In genomic region chr20:44495257-44495656, GRCh38 we compare ENCODE assay signal across 8 cellular contexts. TPM values are rescaled to one million over a fixed set of nuclear protein-coding genes. Genes with fewer than 3 reads are reported as not detected.
DNase-seq lines count a peak whose midpoint lies in the region; ATAC-seq and TF ChIP-seq lines count a peak whose summit lies in the region.
"Had no signal": no experiment of that assay in that cellular context is flagged by ENCODE, and none has a peak within 500 bp of the region (broad histone marks: within the 10 kb centered on the region; RNA-seq: fewer than 3 reads in every experiment).

No MANE protein-coding gene starts in this region.

- H2AK5ac ChIP-seq in IMR-90 (ENCODE audit: low read depth, low read length), result peak overlapping the region; percentile 80

- in situ Hi-C loops in IMR-90 (cut with MboI; ENCODE audit: low sequenced_read_pairs), result loop anchor here (25.0 kb wide), 1 partner anchor 1292 kb away; the partner anchor contains the start of genes DNTTIP1 and WFDC3

- H4K20me1 ChIP-seq in IMR-90 (ENCODE audit: insufficient read depth, low read length) (peaks cover 12% of the 10 kb centered on the region; the same call in 1 of the 2 replicates), neural progenitor cell (ENCODE audit: low read depth) (no peaks in the 10 kb centered on the region)

- peaks cover 31% of the 10 kb centered on the region for H3K4me1 ChIP-seq in IMR-90 (ENCODE audit: control insufficient read depth, insufficient read depth, low read length)
- H3K4me1 ChIP-seq in gastroesophageal sphincter, result peaks cover 0 to 30% (median 0%) of the 10 kb centered on the region in 3 donors
- peaks cover 37% of the 10 kb centered on the region for H3K4me1 ChIP-seq in suprapubic skin
- no peaks in the 10 kb centered on the region for H3K4me1 ChIP-seq in neural progenitor cell

- intact Hi-C loops in IMR-90 (cut with micrococcal nuclease), result loop anchor here (5.0 kb wide), 1 partner anchor 117 kb away; no protein-coding TSS in a partner anchor
- intact Hi-C loops in activated CD4-positive, alpha-beta memory T cell treated with anti-CD3 and anti-CD28 coated beads for 36 hours (cut with micrococcal nuclease), result loop anchor here (1.0 to 10.0 kb wide), 3 partner anchors 19 to 280 kb away; partner anchors contain the start of gene OSER1

- no peaks in the 10 kb centered on the region for H3K9me3 Mint-ChIP-seq in activated CD4-positive, alpha-beta memory T cell treated with anti-CD3 and anti-CD28 coated beads for 36 hours
- no peaks in the 10 kb centered on the region for H3K9me3 Mint-ChIP-seq in neural progenitor cell

- H2BK5ac ChIP-seq in IMR-90 (ENCODE audit: low read depth, low read length, poor library complexity, severe bottlenecking), result peak overlapping the region; percentile 98

- H3F3A ChIP-seq in neural progenitor cell (ENCODE audit: low read depth), result no peaks in the 10 kb centered on the region

- H3K4ac ChIP-seq in IMR-90 (ENCODE audit: low read depth, low read length), result peak overlapping the region; percentile 76; the same call in 1 of the 2 replicates

- WGBS in IMR-90 (ENCODE audit: extremely low coverage in 2 of 2, insufficient read length in 1 of 2), 2 experiments, result no CpG with 5 or more reads among the region's 1 CpG
- 75 to 100% methylated on average over 1 of the region's 1 CpG for WGBS in gastroesophageal sphincter (ENCODE audit: low coverage in 1 of 2), 2 donors
- WGBS in suprapubic skin, result 90% methylated on average over 1 of the region's 1 CpG

- H3K9me3 ChIP-seq in IMR-90 (ENCODE audit: control insufficient read depth, insufficient read depth, low read length) (no peaks in the 10 kb centered on the region), gastroesophageal sphincter (no peaks in the 10 kb centered on the region), suprapubic skin (no peaks in the 10 kb centered on the region), neural progenitor cell (ENCODE audit: low read depth) (no peaks in the 10 kb centered on the region)

- no peak overlapping the region; the same call in 1 of the 2 replicates for H4K5ac ChIP-seq in IMR-90 (ENCODE audit: low read depth, low read length)

- peak overlapping the region; percentile 50 for H2BK20ac ChIP-seq in IMR-90 (ENCODE audit: low read depth, low read length)

- H2AFZ ChIP-seq in IMR-90 (replicated peaks; ENCODE audit: low read length, poor library complexity) (no peak overlapping the region), neural progenitor cell (replicated peaks) (no peak overlapping the region)

- H4K91ac ChIP-seq in IMR-90 (ENCODE audit: insufficient read depth, low read depth, low read length), result peak overlapping the region; percentile 37; the same call in 1 of the 2 replicates

- H3K14ac ChIP-seq in IMR-90 (replicated peaks; ENCODE audit: low read depth, low read length), result peak overlapping the region; percentile 61

- peak overlapping the region; percentile 48; the same call in 1 of the 2 replicates for H3K18ac ChIP-seq in IMR-90 (ENCODE audit: low read depth, low read length)

- peaks cover 18% of the 10 kb centered on the region for H3K9me1 ChIP-seq in IMR-90 (ENCODE audit: insufficient read depth, low read length)

- TF ChIP-seq POLR2A in IMR-90 (IDR thresholded peaks at IDR 0.05; ENCODE audit: low read depth, low read length) (no peak; the same call in 1 of the 2 replicates), gastroesophageal sphincter (IDR thresholded peaks at IDR 0.05) (no peak), suprapubic skin (IDR thresholded peaks at IDR 0.05) (no peak)

- H3K27me3 ChIP-seq in IMR-90 (ENCODE audit: control insufficient read depth, insufficient read depth, low read length) (no peaks in the 10 kb centered on the region), gastroesophageal sphincter (no peaks in the 10 kb centered on the region), suprapubic skin (no peaks in the 10 kb centered on the region), neural progenitor cell (no peaks in the 10 kb centered on the region)

- TF ChIP-seq EP300 in gastroesophageal sphincter (IDR thresholded peaks at IDR 0.05) (no peak), suprapubic skin (IDR thresholded peaks at IDR 0.05) (no peak)

- peak overlapping the region; percentile 16 to 57; a peak in 3 of 4 replicates for H4K8ac ChIP-seq in IMR-90 (ENCODE audit: low read depth in 2 of 2, low read length in 2 of 2)

- no peak overlapping the region for H3K4me3 Mint-ChIP-seq in activated CD4-positive, alpha-beta memory T cell treated with anti-CD3 and anti-CD28 coated beads for 36 hours
- H3K4me3 Mint-ChIP-seq in neural progenitor cell, result no peak overlapping the region

- TF ChIP-seq CTCF in IMR-90 (conservative IDR thresholded peaks at IDR 0.05; ENCODE audit: low read depth, low read length), result no peak
- TF ChIP-seq CTCF in gastroesophageal sphincter (IDR thresholded peaks at IDR 0.05), result no peak
- no peak for TF ChIP-seq CTCF in suprapubic skin (IDR thresholded peaks at IDR 0.05)
- TF ChIP-seq CTCF in neural progenitor cell (IDR thresholded peaks at IDR 0.05), result no peak

- H3K4me2 ChIP-seq in IMR-90 (ENCODE audit: low read depth, low read length) (0 out of 2 replicates have a peak overlapping the region, but pooled peaks have one; percentile 16), neural progenitor cell (no peak overlapping the region)

- H2BK120ac ChIP-seq in IMR-90 (ENCODE audit: low read depth, low read length), result peak overlapping the region; percentile 63

- H3K79me1 ChIP-seq in IMR-90 (ENCODE audit: low read depth in 1 of 2, low read length in 2 of 2), result peaks cover 16 to 50% of the 10 kb centered on the region in 2 experiments

- no peak for TF ChIP-seq RAD21 in IMR-90 (IDR thresholded peaks at IDR 0.05; ENCODE audit: low read length)

- no peak overlapping the region for H2AK9ac ChIP-seq in IMR-90 (replicated peaks; ENCODE audit: low read depth, low read length, poor library complexity)

- dilution Hi-C loops in IMR-90 (cut with HindIII; ENCODE audit: low sequenced_read_pairs, unreplicated experiment), result no loop called here

- H3K36me3 Mint-ChIP-seq in activated CD4-positive, alpha-beta memory T cell treated with anti-CD3 and anti-CD28 coated beads for 36 hours, result peaks cover 47% of the 10 kb centered on the region
- H3K36me3 Mint-ChIP-seq in neural progenitor cell, result peaks cover 21% of the 10 kb centered on the region

- H3K27ac ChIP-seq in IMR-90 (ENCODE audit: insufficient read depth, low read length), result peak overlapping the region; percentile 64
- H3K27ac ChIP-seq in gastroesophageal sphincter, result peak overlapping the region; percentile 55 to 76 (median 58)
- H3K27ac ChIP-seq in suprapubic skin, result peak overlapping the region; percentile 78
- H3K27ac ChIP-seq in neural progenitor cell, result no peak overlapping the region

- H3K4me3 ChIP-seq in IMR-90 (ENCODE audit: insufficient read depth, low read depth, low read length) (no peak overlapping the region), gastroesophageal sphincter (no peak overlapping the region), suprapubic skin (no peak overlapping the region), neural progenitor cell (no peak overlapping the region)

- DNase-seq in IMR-90 (peak; percentile 87), suprapubic skin (ENCODE audit: low spot score in 2 of 2) (no peak), neural progenitor cell (ENCODE audit: low spot score) (no peak), amniotic stem cell (lab: John Stamatoyannopoulos, UW) (no peak)
- no peak for DNase-seq in activated CD4-positive, alpha-beta memory T cell treated with anti-CD3 and anti-CD28 coated beads for 36 hours
- DNase-seq: NCI-H187 treated with DMSO at 0.1 percent for 48 hours had no signal

- peaks cover 49% of the 10 kb centered on the region for H3K4me1 Mint-ChIP-seq in activated CD4-positive, alpha-beta memory T cell treated with anti-CD3 and anti-CD28 coated beads for 36 hours (ENCODE audit: low read depth)
- H3K4me1 Mint-ChIP-seq in neural progenitor cell, result no peaks in the 10 kb centered on the region

- peak overlapping the region; percentile 9 for H3K23ac ChIP-seq in IMR-90 (ENCODE audit: low read depth, low read length)

- H3K9ac ChIP-seq in IMR-90 (ENCODE audit: low read depth, low read length) (no peak overlapping the region), neural progenitor cell (no peak overlapping the region)

- H3K36me3 ChIP-seq in IMR-90 (ENCODE audit: control insufficient read depth, insufficient read depth, low read length), result peaks cover 23% of the 10 kb centered on the region
- H3K36me3 ChIP-seq in gastroesophageal sphincter, result peaks cover 6 to 100% of the 10 kb centered on the region in 2 donors
- peaks cover 89% of the 10 kb centered on the region for H3K36me3 ChIP-seq in suprapubic skin
- no peaks in the 10 kb centered on the region for H3K36me3 ChIP-seq in neural progenitor cell

- peak overlapping the region; percentile 0; the same call in 1 of the 2 replicates for H3K56ac ChIP-seq in IMR-90 (ENCODE audit: extremely low read depth, insufficient read depth, low read length)

- H3K27me3 Mint-ChIP-seq in activated CD4-positive, alpha-beta memory T cell treated with anti-CD3 and anti-CD28 coated beads for 36 hours, result no peaks in the 10 kb centered on the region
- H3K27me3 Mint-ChIP-seq in neural progenitor cell (ENCODE audit: insufficient read depth, low read depth), result no peaks in the 10 kb centered on the region

- CTCF ChIA-PET in IMR-90 (lab: Yijun Ruan, JAX), result interaction anchor here (0.5 kb wide), 1 partner anchor 82 kb away, joined by 3 read pairs; no protein-coding TSS in a partner anchor
- CTCF ChIA-PET in activated CD4-positive, alpha-beta memory T cell treated with anti-CD3 and anti-CD28 coated beads for 36 hours (lab: Charles Lee), result interaction anchor here (1.7 to 2.2 kb wide), 2 partner anchors 20 to 115 kb away, joined by 5 to 7 read pairs; partner anchors contain the start of gene TTPAL

- H3K27ac Mint-ChIP-seq in activated CD4-positive, alpha-beta memory T cell treated with anti-CD3 and anti-CD28 coated beads for 36 hours, result peak overlapping the region; percentile 88
- no peak overlapping the region for H3K27ac Mint-ChIP-seq in neural progenitor cell

- POLR2A ChIA-PET in IMR-90 (lab: Charles Lee; ENCODE audit: unreplicated experiment), result no interaction called here
- POLR2A ChIA-PET in activated CD4-positive, alpha-beta memory T cell treated with anti-CD3 and anti-CD28 coated beads for 36 hours (lab: Charles Lee), result interaction anchor here (1.5 kb wide), 1 partner anchor 8 kb away, joined by 4 read pairs; no protein-coding TSS in a partner anchor

- ATAC-seq in IMR-90 (ENCODE audit: low read depth) (no peak), gastroesophageal sphincter (peak; percentile 66), GM19397 (IDR thresholded peaks at IDR 0.05; ENCODE audit: unreplicated experiment) (no peak)

- BruUV-seq in IMR-90 (replicated peaks; lab: Mats Ljungman, UMichigan), result no TSS peak

- no peaks in the 10 kb centered on the region for H3K79me2 ChIP-seq in neural progenitor cell (ENCODE audit: low read depth)

- H2BK15ac ChIP-seq in IMR-90 (ENCODE audit: low read depth, low read length), result peak overlapping the region; percentile 35; the same call in 2 of the 3 replicates

RNA-seq across cellular contexts. Expression of gene TTPAL, which starts 19.6 kb away (rescaled TPM):
- total RNA-seq in IMR-90 (2012; rRNA removed) (8.2 and 11.9 TPM in 2 replicates), gastroesophageal sphincter (10 to 100 TPM in 3 of 4 donors, 1 to 10 TPM in 1; 9.2 to 21.8 (median 13.8) TPM), suprapubic skin (10 to 100 TPM; 13.6 to 38.5 (median 29.4) TPM), neural progenitor cell (ENCODE audit: low replicate concordance) (7.8 and 9.8 TPM in 2 replicates)
- 18.1 and 18.8 TPM in 2 replicates for polyA plus RNA-seq in IMR-90 (2012; rRNA removed)
- polyA plus RNA-seq in IMR-90 (2012; cell fraction: cytosol; rRNA removed), result 8.8 and 17.5 TPM in 2 replicates
- 17.9 and 18.6 TPM in 2 replicates for polyA plus RNA-seq in IMR-90 (2012; cell fraction: nucleus; rRNA removed; ENCODE audit: low replicate concordance)
- 10 to 100 TPM; 18.1 to 18.6 TPM for total RNA-seq in activated CD4-positive, alpha-beta memory T cell treated with anti-CD3 and anti-CD28 coated beads for 36 hours

RNA-seq across cellular contexts. Expression of gene SERINC3, which starts 26.6 kb away (rescaled TPM):
- total RNA-seq in IMR-90 (2012; rRNA removed) (88.3 and 101 TPM in 2 replicates), gastroesophageal sphincter (100 to 1,000 TPM; 119 to 140 (median 131) TPM), suprapubic skin (100 to 1,000 TPM in 3 of 4 donors, 10 to 100 TPM in 1; 94.1 to 128 (median 113) TPM), neural progenitor cell (ENCODE audit: low replicate concordance) (32.9 and 38.8 TPM in 2 replicates)
- 132 TPM in 2 replicates for polyA plus RNA-seq in IMR-90 (2012; rRNA removed)
- polyA plus RNA-seq in IMR-90 (2012; cell fraction: cytosol; rRNA removed), result 80.8 and 87.4 TPM in 2 replicates
- 53.6 and 92.5 TPM in 2 replicates for polyA plus RNA-seq in IMR-90 (2012; cell fraction: nucleus; rRNA removed; ENCODE audit: low replicate concordance)
- 10 to 100 TPM; 57.3 to 58.6 TPM for total RNA-seq in activated CD4-positive, alpha-beta memory T cell treated with anti-CD3 and anti-CD28 coated beads for 36 hours
